Comparison of ENCODE assay signal across 15 cellular contexts in genomic region chr21:28480091-28480869, GRCh38.
DNase-seq lines count a peak whose midpoint lies in the region; ATAC-seq lines count a peak whose summit lies in the region.
"Had no signal": no experiment of that assay in that cellular context is flagged by ENCODE, and none has a peak within 500 bp of the region (broad histone marks: within the 10 kb centered on the region; RNA-seq: fewer than 3 reads in every experiment).

No MANE protein-coding gene starts in this region.

- peak; percentile 68 for ATAC-seq in GM18520 (IDR thresholded peaks at IDR 0.05; ENCODE audit: unreplicated experiment)
- peak; percentile 58 for ATAC-seq in GM21515 (IDR thresholded peaks at IDR 0.05; ENCODE audit: unreplicated experiment)
- peak; percentile 65 for ATAC-seq in HG03066 (IDR thresholded peaks at IDR 0.05; ENCODE audit: low read depth, unreplicated experiment)
- no peak for ATAC-seq in HG03342 (IDR thresholded peaks at IDR 0.05; ENCODE audit: unreplicated experiment)

- DNase-seq in fibroblast of the conjunctiva (ENCODE audit: low read depth) (peak; percentile 10), NCI-H1694 (lab: John Stamatoyannopoulos, UW) (no peak), NCI-H1092 (lab: John Stamatoyannopoulos, UW) (no peak), RKO (ENCODE audit: low spot score) (no peak)
- DNase-seq: activated CD4-positive, alpha-beta T cell treated with anti-CD3 and anti-CD28 coated beads, Interleukin-2, amount 10 ng/mL, durations not matched to agents 7 days and 5 days; activated CD8-positive, alpha-beta memory T cell treated with anti-CD3 and anti-CD28 coated beads, Interleukin-2, amount 50 U/mL, for 48 hours; activated effector memory CD4-positive, alpha-beta T cell treated with anti-CD3 and anti-CD28 coated beads, Interleukin-2, amount 50 U/mL, for 16 hours; adrenal gland; left ventricle myocardium inferior; NCI-H226; stimulated activated CD4-positive, alpha-beta T cell treated with anti-CD3 and anti-CD28 coated beads, Interleukin-4, amount 100 ng/mL, for 1 hour had no signal
